1 cellular context compared by ENCODE assay signal in the genomic region with DNA sequence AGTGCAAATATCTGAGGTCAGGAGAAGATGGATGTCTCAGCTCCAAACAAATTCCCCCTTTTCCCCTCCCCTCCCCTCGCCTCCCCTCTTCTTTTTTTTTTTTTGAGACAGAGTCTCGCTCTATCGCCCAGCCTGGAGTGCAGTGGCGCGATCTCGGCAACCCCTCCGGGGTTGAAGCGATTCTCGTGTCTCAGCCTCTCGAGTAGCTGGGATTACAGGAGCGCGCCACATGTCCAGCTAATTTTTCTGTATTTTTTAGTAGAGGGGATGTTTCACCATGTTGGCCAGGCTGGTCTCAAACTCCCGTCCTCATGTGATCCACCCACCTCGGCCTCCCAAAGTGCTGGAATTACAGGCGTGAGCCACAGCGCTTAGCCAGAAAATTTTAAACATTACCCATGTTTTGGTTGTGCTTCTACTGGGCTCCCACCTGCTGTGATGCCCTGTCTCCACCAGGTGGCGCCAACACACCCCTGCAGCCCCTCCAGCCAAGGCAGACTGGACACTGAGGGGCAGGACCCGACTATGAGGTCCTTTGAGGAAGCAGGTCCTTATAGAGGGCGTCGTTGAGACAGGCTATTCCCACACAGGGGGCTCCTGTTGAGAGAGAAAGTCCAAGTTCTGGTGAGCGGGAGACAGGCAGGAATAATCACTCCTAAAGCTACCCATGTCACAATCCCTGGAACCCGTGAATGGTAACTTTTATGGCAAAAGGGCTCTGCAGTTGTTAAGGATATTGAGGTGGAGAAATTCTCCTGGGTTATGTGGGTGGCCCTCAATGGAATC.
TF ChIP-seq lines count a peak whose summit lies in the region.

No MANE protein-coding gene starts in this region.

TF ChIP-seq in HEK293, 187 proteins besides CTCF, POLR2A, EP300 and RAD21 (continued from another document and continues in another):
- TF ChIP-seq ZNF701 (tag by site-specific recombination; IDR thresholded peaks at IDR 0.05) (no peak), TCF7L2 (IDR thresholded peaks at IDR 0.05; ENCODE audit: borderline replicate concordance, low read depth, low read length) (no peak), BCL11B (tag by site-specific recombination; IDR thresholded peaks at IDR 0.05; ENCODE audit: low read depth) (peak; percentile 86; the same call in 1 of the 2 replicates), ZNF514 (tag by site-specific recombination; IDR thresholded peaks at IDR 0.05) (no peak), ZNF555 (tag by site-specific recombination; conservative IDR thresholded peaks at IDR 0.05) (no peak), ZNF776 (tag by site-specific recombination; IDR thresholded peaks at IDR 0.05; ENCODE audit: borderline replicate concordance) (no peak), BCL11A (tag by site-specific recombination; IDR thresholded peaks at IDR 0.05; ENCODE audit: low read depth) (peak; percentile 73; the same call in 1 of the 2 replicates), HOXA7 (CRISPR knock-in tag; IDR thresholded peaks at IDR 0.05; ENCODE audit: borderline replicate concordance) (no peak), ZNF239 (tag by site-specific recombination; IDR thresholded peaks at IDR 0.05) (no peak), ZNF133 (tag by site-specific recombination; IDR thresholded peaks at IDR 0.05) (no peak), PRDM1 (tag by site-specific recombination; IDR thresholded peaks at IDR 0.05) (no peak), EGR2 (tag by site-specific recombination; IDR thresholded peaks at IDR 0.05; ENCODE audit: low read depth) (no peak; the same call in 1 of the 2 replicates), ZNF777 (tag by site-specific recombination; IDR thresholded peaks at IDR 0.05; ENCODE audit: borderline replicate concordance) (no peak), FEZF1 (tag by site-specific recombination; IDR thresholded peaks at IDR 0.05) (no peak), ZBTB1 (tag by site-specific recombination; IDR thresholded peaks at IDR 0.05) (no peak), ZBTB21 (tag by site-specific recombination; IDR thresholded peaks at IDR 0.05) (no peak), ZNF350 (tag by site-specific recombination; IDR thresholded peaks at IDR 0.05) (no peak), ZNF560 (tag by site-specific recombination; IDR thresholded peaks at IDR 0.05; ENCODE audit: borderline replicate concordance) (no peak), ZBTB48 (tag by site-specific recombination; IDR thresholded peaks at IDR 0.05) (no peak), ZNF202 (tag by site-specific recombination; IDR thresholded peaks at IDR 0.05; ENCODE audit: borderline replicate concordance) (no peak), ZNF335 (tag by site-specific recombination; conservative IDR thresholded peaks at IDR 0.05) (peak; percentile 95), ZNF544 (tag by site-specific recombination; IDR thresholded peaks at IDR 0.05) (no peak), ZNF596 (tag by site-specific recombination; IDR thresholded peaks at IDR 0.05) (no peak), SP3 (tag by site-specific recombination; IDR thresholded peaks at IDR 0.05) (peak; percentile 27; the same call in 1 of the 2 replicates), ZNF549 (tag by site-specific recombination; IDR thresholded peaks at IDR 0.05) (no peak), ZNF266 (tag by site-specific recombination; IDR thresholded peaks at IDR 0.05; ENCODE audit: low read depth) (no peak), ZNF624 (tag by site-specific recombination; IDR thresholded peaks at IDR 0.05) (no peak), OSR2 (tag by site-specific recombination; IDR thresholded peaks at IDR 0.05) (no peak), ZNF433 (tag by site-specific recombination; IDR thresholded peaks at IDR 0.05; ENCODE audit: low read depth) (no peak), ZNF837 (tag by site-specific recombination; IDR thresholded peaks at IDR 0.05) (no peak), ZNF157 (tag by site-specific recombination; IDR thresholded peaks at IDR 0.05) (no peak), ZNF510 (tag by site-specific recombination; IDR thresholded peaks at IDR 0.05; ENCODE audit: insufficient replicate concordance) (no peak), ZNF324 (tag by site-specific recombination; IDR thresholded peaks at IDR 0.05) (no peak)
- TF ChIP-seq, protein P1, sequence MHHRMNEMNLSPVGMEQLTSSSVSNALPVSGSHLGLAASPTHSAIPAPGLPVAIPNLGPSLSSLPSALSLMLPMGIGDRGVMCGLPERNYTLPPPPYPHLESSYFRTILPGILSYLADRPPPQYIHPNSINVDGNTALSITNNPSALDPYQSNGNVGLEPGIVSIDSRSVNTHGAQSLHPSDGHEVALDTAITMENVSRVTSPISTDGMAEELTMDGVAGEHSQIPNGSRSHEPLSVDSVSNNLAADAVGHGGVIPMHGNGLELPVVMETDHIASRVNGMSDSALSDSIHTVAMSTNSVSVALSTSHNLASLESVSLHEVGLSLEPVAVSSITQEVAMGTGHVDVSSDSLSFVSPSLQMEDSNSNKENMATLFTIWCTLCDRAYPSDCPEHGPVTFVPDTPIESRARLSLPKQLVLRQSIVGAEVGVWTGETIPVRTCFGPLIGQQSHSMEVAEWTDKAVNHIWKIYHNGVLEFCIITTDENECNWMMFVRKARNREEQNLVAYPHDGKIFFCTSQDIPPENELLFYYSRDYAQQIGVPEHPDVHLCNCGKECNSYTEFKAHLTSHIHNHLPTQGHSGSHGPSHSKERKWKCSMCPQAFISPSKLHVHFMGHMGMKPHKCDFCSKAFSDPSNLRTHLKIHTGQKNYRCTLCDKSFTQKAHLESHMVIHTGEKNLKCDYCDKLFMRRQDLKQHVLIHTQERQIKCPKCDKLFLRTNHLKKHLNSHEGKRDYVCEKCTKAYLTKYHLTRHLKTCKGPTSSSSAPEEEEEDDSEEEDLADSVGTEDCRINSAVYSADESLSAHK (tag by site-specific recombination; IDR thresholded peaks at IDR 0.05): no peak
- TF ChIP-seq, protein P2, sequence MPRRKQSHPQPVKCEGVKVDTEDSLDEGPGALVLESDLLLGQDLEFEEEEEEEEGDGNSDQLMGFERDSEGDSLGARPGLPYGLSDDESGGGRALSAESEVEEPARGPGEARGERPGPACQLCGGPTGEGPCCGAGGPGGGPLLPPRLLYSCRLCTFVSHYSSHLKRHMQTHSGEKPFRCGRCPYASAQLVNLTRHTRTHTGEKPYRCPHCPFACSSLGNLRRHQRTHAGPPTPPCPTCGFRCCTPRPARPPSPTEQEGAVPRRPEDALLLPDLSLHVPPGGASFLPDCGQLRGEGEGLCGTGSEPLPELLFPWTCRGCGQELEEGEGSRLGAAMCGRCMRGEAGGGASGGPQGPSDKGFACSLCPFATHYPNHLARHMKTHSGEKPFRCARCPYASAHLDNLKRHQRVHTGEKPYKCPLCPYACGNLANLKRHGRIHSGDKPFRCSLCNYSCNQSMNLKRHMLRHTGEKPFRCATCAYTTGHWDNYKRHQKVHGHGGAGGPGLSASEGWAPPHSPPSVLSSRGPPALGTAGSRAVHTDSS (tag by site-specific recombination; IDR thresholded peaks at IDR 0.05): no peak
- TF ChIP-seq, protein P3, sequence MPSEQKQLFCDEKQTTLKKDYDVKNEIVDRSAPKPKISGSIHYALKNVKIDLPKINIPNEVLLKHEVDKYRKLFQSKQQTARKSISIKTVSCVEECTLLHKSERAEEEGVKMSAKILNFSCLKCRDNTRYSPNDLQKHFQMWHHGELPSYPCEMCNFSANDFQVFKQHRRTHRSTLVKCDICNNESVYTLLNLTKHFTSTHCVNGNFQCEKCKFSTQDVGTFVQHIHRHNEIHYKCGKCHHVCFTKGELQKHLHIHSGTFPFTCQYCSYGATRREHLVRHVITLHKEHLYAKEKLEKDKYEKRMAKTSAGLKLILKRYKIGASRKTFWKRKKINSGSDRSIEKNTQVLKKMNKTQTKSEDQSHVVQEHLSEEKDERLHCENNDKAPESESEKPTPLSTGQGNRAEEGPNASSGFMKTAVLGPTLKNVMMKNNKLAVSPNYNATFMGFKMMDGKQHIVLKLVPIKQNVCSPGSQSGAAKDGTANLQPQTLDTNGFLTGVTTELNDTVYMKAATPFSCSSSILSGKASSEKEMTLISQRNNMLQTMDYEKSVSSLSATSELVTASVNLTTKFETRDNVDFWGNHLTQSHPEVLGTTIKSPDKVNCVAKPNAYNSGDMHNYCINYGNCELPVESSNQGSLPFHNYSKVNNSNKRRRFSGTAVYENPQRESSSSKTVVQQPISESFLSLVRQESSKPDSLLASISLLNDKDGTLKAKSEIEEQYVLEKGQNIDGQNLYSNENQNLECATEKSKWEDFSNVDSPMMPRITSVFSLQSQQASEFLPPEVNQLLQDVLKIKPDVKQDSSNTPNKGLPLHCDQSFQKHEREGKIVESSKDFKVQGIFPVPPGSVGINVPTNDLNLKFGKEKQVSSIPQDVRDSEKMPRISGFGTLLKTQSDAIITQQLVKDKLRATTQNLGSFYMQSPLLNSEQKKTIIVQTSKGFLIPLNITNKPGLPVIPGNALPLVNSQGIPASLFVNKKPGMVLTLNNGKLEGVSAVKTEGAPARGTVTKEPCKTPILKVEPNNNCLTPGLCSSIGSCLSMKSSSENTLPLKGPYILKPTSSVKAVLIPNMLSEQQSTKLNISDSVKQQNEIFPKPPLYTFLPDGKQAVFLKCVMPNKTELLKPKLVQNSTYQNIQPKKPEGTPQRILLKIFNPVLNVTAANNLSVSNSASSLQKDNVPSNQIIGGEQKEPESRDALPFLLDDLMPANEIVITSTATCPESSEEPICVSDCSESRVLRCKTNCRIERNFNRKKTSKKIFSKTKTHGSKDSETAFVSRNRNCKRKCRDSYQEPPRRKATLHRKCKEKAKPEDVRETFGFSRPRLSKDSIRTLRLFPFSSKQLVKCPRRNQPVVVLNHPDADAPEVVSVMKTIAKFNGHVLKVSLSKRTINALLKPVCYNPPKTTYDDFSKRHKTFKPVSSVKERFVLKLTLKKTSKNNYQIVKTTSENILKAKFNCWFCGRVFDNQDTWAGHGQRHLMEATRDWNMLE (tag by site-specific recombination; conservative IDR thresholded peaks at IDR 0.05; ENCODE audit: low read depth): no peak
- TF ChIP-seq, protein P4, sequence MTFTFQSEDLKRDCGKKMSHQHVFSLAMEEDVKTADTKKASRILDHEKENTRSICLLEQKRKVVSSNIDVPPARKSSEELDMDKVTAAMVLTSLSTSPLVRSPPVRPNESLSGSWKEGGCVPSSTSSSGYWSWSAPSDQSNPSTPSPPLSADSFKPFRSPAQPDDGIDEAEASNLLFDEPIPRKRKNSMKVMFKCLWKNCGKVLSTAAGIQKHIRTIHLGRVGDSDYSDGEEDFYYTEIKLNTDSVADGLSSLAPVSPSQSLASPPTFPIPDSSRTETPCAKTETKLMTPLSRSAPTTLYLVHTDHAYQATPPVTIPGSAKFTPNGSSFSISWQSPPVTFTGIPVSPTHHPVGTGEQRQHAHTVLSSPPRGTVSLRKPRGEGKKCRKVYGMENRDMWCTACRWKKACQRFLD (tag by site-specific recombination; IDR thresholded peaks at IDR 0.05): no peak
- TF ChIP-seq, protein P5, sequence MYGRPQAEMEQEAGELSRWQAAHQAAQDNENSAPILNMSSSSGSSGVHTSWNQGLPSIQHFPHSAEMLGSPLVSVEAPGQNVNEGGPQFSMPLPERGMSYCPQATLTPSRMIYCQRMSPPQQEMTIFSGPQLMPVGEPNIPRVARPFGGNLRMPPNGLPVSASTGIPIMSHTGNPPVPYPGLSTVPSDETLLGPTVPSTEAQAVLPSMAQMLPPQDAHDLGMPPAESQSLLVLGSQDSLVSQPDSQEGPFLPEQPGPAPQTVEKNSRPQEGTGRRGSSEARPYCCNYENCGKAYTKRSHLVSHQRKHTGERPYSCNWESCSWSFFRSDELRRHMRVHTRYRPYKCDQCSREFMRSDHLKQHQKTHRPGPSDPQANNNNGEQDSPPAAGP (tag by site-specific recombination; IDR thresholded peaks at IDR 0.05): 0 out of 2 replicates have a peak, but pooled peaks have one; percentile 24
- TF ChIP-seq, protein P6, sequence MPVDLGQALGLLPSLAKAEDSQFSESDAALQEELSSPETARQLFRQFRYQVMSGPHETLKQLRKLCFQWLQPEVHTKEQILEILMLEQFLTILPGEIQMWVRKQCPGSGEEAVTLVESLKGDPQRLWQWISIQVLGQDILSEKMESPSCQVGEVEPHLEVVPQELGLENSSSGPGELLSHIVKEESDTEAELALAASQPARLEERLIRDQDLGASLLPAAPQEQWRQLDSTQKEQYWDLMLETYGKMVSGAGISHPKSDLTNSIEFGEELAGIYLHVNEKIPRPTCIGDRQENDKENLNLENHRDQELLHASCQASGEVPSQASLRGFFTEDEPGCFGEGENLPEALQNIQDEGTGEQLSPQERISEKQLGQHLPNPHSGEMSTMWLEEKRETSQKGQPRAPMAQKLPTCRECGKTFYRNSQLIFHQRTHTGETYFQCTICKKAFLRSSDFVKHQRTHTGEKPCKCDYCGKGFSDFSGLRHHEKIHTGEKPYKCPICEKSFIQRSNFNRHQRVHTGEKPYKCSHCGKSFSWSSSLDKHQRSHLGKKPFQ (tag by site-specific recombination; IDR thresholded peaks at IDR 0.05): peak; percentile 79
- TF ChIP-seq, protein P7, sequence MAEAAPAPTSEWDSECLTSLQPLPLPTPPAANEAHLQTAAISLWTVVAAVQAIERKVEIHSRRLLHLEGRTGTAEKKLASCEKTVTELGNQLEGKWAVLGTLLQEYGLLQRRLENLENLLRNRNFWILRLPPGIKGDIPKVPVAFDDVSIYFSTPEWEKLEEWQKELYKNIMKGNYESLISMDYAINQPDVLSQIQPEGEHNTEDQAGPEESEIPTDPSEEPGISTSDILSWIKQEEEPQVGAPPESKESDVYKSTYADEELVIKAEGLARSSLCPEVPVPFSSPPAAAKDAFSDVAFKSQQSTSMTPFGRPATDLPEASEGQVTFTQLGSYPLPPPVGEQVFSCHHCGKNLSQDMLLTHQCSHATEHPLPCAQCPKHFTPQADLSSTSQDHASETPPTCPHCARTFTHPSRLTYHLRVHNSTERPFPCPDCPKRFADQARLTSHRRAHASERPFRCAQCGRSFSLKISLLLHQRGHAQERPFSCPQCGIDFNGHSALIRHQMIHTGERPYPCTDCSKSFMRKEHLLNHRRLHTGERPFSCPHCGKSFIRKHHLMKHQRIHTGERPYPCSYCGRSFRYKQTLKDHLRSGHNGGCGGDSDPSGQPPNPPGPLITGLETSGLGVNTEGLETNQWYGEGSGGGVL (tag by site-specific recombination; IDR thresholded peaks at IDR 0.05): peak; percentile 51
- TF ChIP-seq, protein P8, sequence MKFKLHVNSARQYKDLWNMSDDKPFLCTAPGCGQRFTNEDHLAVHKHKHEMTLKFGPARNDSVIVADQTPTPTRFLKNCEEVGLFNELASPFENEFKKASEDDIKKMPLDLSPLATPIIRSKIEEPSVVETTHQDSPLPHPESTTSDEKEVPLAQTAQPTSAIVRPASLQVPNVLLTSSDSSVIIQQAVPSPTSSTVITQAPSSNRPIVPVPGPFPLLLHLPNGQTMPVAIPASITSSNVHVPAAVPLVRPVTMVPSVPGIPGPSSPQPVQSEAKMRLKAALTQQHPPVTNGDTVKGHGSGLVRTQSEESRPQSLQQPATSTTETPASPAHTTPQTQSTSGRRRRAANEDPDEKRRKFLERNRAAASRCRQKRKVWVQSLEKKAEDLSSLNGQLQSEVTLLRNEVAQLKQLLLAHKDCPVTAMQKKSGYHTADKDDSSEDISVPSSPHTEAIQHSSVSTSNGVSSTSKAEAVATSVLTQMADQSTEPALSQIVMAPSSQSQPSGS (tag by site-specific recombination; IDR thresholded peaks at IDR 0.05; ENCODE audit: low read depth): no peak
- TF ChIP-seq, protein P9, sequence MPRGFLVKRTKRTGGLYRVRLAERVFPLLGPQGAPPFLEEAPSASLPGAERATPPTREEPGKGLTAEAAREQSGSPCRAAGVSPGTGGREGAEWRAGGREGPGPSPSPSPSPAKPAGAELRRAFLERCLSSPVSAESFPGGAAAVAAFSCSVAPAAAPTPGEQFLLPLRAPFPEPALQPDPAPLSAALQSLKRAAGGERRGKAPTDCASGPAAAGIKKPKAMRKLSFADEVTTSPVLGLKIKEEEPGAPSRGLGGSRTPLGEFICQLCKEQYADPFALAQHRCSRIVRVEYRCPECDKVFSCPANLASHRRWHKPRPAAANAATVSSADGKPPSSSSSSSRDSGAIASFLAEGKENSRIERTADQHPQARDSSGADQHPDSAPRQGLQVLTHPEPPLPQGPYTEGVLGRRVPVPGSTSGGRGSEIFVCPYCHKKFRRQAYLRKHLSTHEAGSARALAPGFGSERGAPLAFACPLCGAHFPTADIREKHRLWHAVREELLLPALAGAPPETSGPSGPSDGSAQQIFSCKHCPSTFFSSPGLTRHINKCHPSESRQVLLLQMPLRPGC (tag by site-specific recombination; IDR thresholded peaks at IDR 0.05): no peak
